Comparison of ENCODE assay signal across 8 cellular contexts in genomic region chr3:156787926-156788663, GRCh38. TPM values are rescaled to one million over a fixed set of nuclear protein-coding genes. Genes with fewer than 3 reads are reported as not detected.
DNase-seq lines count a peak whose midpoint lies in the region; ATAC-seq and TF ChIP-seq lines count a peak whose summit lies in the region.

No MANE protein-coding gene starts in this region.

- H3K4me2 ChIP-seq in HCT116 (ENCODE audit: low read length) = peak overlapping the region; percentile 73
- peak overlapping the region; percentile 70 for H3K4me2 ChIP-seq in PC-3 (ENCODE audit: low read length)

- no peaks in the 10 kb centered on the region for H3K27me3 ChIP-seq in HCT116 (ENCODE audit: insufficient read depth, low read length)
- no peaks in the 10 kb centered on the region for H3K27me3 ChIP-seq in PC-3 (ENCODE audit: low read length)

- H3K9me3 ChIP-seq in HCT116 (ENCODE audit: control insufficient read depth in 1 of 2, insufficient read depth in 1 of 2, low read depth in 1 of 2, low read length in 2 of 2) (no peaks in the 10 kb centered on the region), PC-3 (ENCODE audit: low read length) (no peaks in the 10 kb centered on the region)

- H3K79me2 ChIP-seq in HCT116 (ENCODE audit: insufficient read depth, low read length) (no peaks in the 10 kb centered on the region), PC-3 (ENCODE audit: low read length) (0 out of 2 replicates have a peak, but pooled peaks cover 6% of the 10 kb centered on the region)

- no peak for TF ChIP-seq RAD21 in HCT116 (IDR thresholded peaks at IDR 0.05; ENCODE audit: low read depth)

- TF ChIP-seq CTCF in HCT116 (IDR thresholded peaks at IDR 0.05 in 2 of 3, conservative IDR thresholded peaks at IDR 0.05 in 1 of 3; ENCODE audit: borderline replicate concordance in 1 of 3, insufficient read depth in 1 of 3, low read depth in 2 of 3, low read length in 2 of 3) (peak in 1 of 3 experiments; percentile 25; a peak in 1 of 6 replicates), PC-3 (conservative IDR thresholded peaks at IDR 0.05; ENCODE audit: low read depth, low read length) (no peak), fibroblast of the aortic adventitia (IDR thresholded peaks at IDR 0.05; ENCODE audit: insufficient read depth, low read length) (no peak)

- H4K20me1 ChIP-seq in HCT116 (ENCODE audit: insufficient read depth) = no peaks in the 10 kb centered on the region
- H4K20me1 ChIP-seq in PC-3 (ENCODE audit: low read length) = no peaks in the 10 kb centered on the region

- intact Hi-C loops in HCT116 (cut with micrococcal nuclease) = no loop called here
- intact Hi-C loops in PC-3 (cut with micrococcal nuclease) = loop anchor here (2.0 to 10.0 kb wide), 2 partner anchors 233 to 343 kb away; partner anchors contain the start of gene SSR3

- POLR2A ChIA-PET in HCT116 (lab: Charles Lee) = no interaction called here
- POLR2A ChIA-PET in PC-3 (lab: Charles Lee; ENCODE audit: unreplicated experiment) = no interaction called here

- CTCF ChIA-PET in HCT116 (lab: Charles Lee) (no interaction called here), PC-3 (lab: Charles Lee) (interaction anchor here (0.6 kb wide), 1 partner anchor 114 kb away, joined by 3 read pairs; no protein-coding TSS in a partner anchor)

- no peaks in the 10 kb centered on the region for H3K36me3 ChIP-seq in HCT116 (ENCODE audit: control insufficient read depth in 1 of 2, insufficient read depth in 2 of 2, low read length in 2 of 2)
- H3K36me3 ChIP-seq in PC-3 (ENCODE audit: low read depth, low read length) = no peaks in the 10 kb centered on the region

- DNase-seq in HCT116 (ENCODE audit: low read depth, low spot score) = peak; percentile 52
- DNase-seq in PC-3 = peak; percentile 94
- peak; percentile 86 for DNase-seq in fibroblast of the aortic adventitia (ENCODE audit: low read depth)
- no peak for DNase-seq in putamen (ENCODE audit: low spot score)
- no peak for DNase-seq in NCI-H524 (lab: John Stamatoyannopoulos, UW)
- no peak for DNase-seq in central memory CD4-positive, alpha-beta T cell

- H3K4me3 ChIP-seq in HCT116 (replicated peaks in 1 of 2; ENCODE audit: low read depth in 1 of 2, low read length in 2 of 2) (peak overlapping the region in 1 of 2 experiments; percentile 21; a peak in 2 of 4 replicates), PC-3 (ENCODE audit: low read length) (peak overlapping the region; percentile 28; the same call in 1 of the 2 replicates), fibroblast of the aortic adventitia (ENCODE audit: low read depth, low read length) (no peak overlapping the region)

- H2AFZ ChIP-seq in HCT116 (ENCODE audit: low read depth, low read length, poor library complexity, severe bottlenecking) = no peak overlapping the region
- no peak overlapping the region for H2AFZ ChIP-seq in PC-3 (ENCODE audit: low read length)

- H3K9me2 ChIP-seq in HCT116 (ENCODE audit: insufficient read depth) = no peaks in the 10 kb centered on the region
- H3K9me2 ChIP-seq in PC-3 (replicated peaks; ENCODE audit: low read length) = no peaks in the 10 kb centered on the region

- RAD21 ChIA-PET in HCT116 (lab: Charles Lee; ENCODE audit: low non-redundant PET in 1 of 2, low total read pairs in 2 of 2, uncharacterized antibody in 2 of 2, unreplicated experiment in 2 of 2) = no interaction called here

- no TSS peak for BruUV-seq in HCT116 (replicated peaks; lab: Mats Ljungman, UMichigan)
- TSS peak; percentile 23 for BruUV-seq in PC-3 (replicated peaks; lab: Mats Ljungman, UMichigan)

- peak overlapping the region; percentile 38 for H3K9ac ChIP-seq in HCT116 (ENCODE audit: low read length)
- H3K9ac ChIP-seq in PC-3 (ENCODE audit: low read length) = peak overlapping the region; percentile 71

- H3K27ac ChIP-seq in HCT116 (ENCODE audit: low read depth, low read length) (peak overlapping the region; percentile 2; the same call in 1 of the 2 replicates), PC-3 (ENCODE audit: low read length) (peak overlapping the region; percentile 91)

- ATAC-seq in GM18508 (IDR thresholded peaks at IDR 0.05; ENCODE audit: insufficient read depth, unreplicated experiment) = peak; percentile 75
- peak; percentile 95 for ATAC-seq in HCT116
- peak; percentile 73 for ATAC-seq in PC-3
- ATAC-seq in HG03175 (IDR thresholded peaks at IDR 0.05; ENCODE audit: unreplicated experiment) = no peak

- H3K4me1 ChIP-seq in HCT116 (ENCODE audit: control insufficient read depth in 1 of 2, insufficient read depth in 2 of 2, low read length in 2 of 2) (peaks cover 7 to 55% of the 10 kb centered on the region in 2 experiments), PC-3 (ENCODE audit: insufficient read depth, low read length) (peaks cover 59% of the 10 kb centered on the region)

- H3F3A ChIP-seq in PC-3 (ENCODE audit: low read length, unreplicated experiment) = peaks cover 10% of the 10 kb centered on the region

- TF ChIP-seq POLR2A in HCT116 (IDR thresholded peaks at IDR 0.05; ENCODE audit: borderline replicate concordance, extremely low read depth, insufficient read depth, insufficient read length) = no peak

TF ChIP-seq in HCT116, 20 proteins besides CTCF, POLR2A, EP300 and RAD21:
- no peak for TF ChIP-seq SRF (IDR thresholded peaks at IDR 0.05; ENCODE audit: low read depth)
- no peak for TF ChIP-seq ZNF274 (IDR thresholded peaks at IDR 0.05; ENCODE audit: low read depth, low read length)
- no peak; the same call in 1 of the 2 replicates for TF ChIP-seq EGR1 (IDR thresholded peaks at IDR 0.05; ENCODE audit: low read depth)
- no peak for TF ChIP-seq EZH2 (IDR thresholded peaks at IDR 0.05)
- no peak for TF ChIP-seq YY1 (IDR thresholded peaks at IDR 0.05; ENCODE audit: extremely low read depth, insufficient replicate concordance, low read depth, low read length)
- TF ChIP-seq EZH2phosphoT487 (IDR thresholded peaks at IDR 0.05; ENCODE audit: borderline replicate concordance) = no peak
- peak; percentile 26; the same call in 1 of the 2 replicates for TF ChIP-seq SP1 (IDR thresholded peaks at IDR 0.05; ENCODE audit: low read depth)
- TF ChIP-seq SIN3A (IDR thresholded peaks at IDR 0.05; ENCODE audit: low read depth) = no peak
- peak; percentile 72 for TF ChIP-seq FOSL1 (IDR thresholded peaks at IDR 0.05; ENCODE audit: low read depth)
- TF ChIP-seq CEBPB (IDR thresholded peaks at IDR 0.05; ENCODE audit: low read depth) = no peak
- TF ChIP-seq MAX (IDR thresholded peaks at IDR 0.05) = no peak
- 0 out of 2 replicates have a peak, but pooled peaks have one; percentile 23 for TF ChIP-seq CBX3 (IDR thresholded peaks at IDR 0.05; ENCODE audit: low read depth)
- TF ChIP-seq REST (IDR thresholded peaks at IDR 0.05; ENCODE audit: low read depth) = no peak
- TF ChIP-seq ELF1 (IDR thresholded peaks at IDR 0.05; ENCODE audit: borderline replicate concordance, low read depth) = no peak
- no peak for TF ChIP-seq POLR2AphosphoS5 (IDR thresholded peaks at IDR 0.05; ENCODE audit: low read depth, low read length)
- TF ChIP-seq JUND (IDR thresholded peaks at IDR 0.05) = peak; percentile 77
- no peak for TF ChIP-seq ZBTB33 (IDR thresholded peaks at IDR 0.05; ENCODE audit: extremely low read depth, insufficient replicate concordance, low read length)
- no peak for TF ChIP-seq ZFX (IDR thresholded peaks at IDR 0.05)

RNA-seq across cellular contexts. Expression of gene LEKR1, which starts 38.1 kb away (rescaled TPM):
- total RNA-seq in HCT116 (2021; ENCODE audit: unreplicated experiment) (2.1 TPM), PC-3 (2014; rRNA removed) (0.15 and 0.98 TPM in 2 replicates), fibroblast of the aortic adventitia (ENCODE audit: low replicate concordance) (0.81 and 2.8 TPM in 2 replicates)
- polyA plus RNA-seq in HCT116 (2012) = 0.45 and 0.70 TPM in 2 replicates

Comparison
In these comparisons a context has a peak if more than half of its experiments do, and no peak if none do; other contexts are left out.
1. DNase-seq: peak in HCT116 (single experiment), PC-3 (single experiment) and fibroblast of the aortic adventitia (single experiment); none in putamen (single experiment), NCI-H524 (0 of 2) and central memory CD4-positive, alpha-beta T cell (single experiment).